Comparison of ENCODE assay signal across 14 cellular contexts in the genomic region with DNA sequence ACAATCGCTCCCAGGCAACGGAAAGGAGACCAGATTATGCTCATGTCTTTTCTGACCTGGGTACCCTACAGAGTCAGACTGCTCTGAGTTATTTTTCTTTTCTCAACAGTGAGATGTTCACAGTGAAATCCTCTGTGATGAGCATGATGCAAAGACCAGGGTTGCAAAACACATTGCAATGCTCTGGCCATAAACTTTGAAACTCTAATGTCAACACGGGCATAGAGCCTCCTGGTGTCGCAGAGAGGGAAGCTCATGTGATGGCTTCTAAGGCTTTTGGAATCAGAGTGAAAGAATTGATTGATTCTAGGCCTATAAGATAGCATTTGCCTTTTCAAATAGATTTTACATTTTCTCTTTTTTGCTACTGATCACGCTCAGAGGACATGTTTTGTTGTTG.
DNase-seq lines count a peak whose midpoint lies in the region; ATAC-seq, FAIRE-seq and TF ChIP-seq lines count a peak whose summit lies in the region.
"Had no signal": no experiment of that assay in that cellular context is flagged by ENCODE, and none has a peak within 500 bp of the region (broad histone marks: within the 10 kb centered on the region; RNA-seq: fewer than 3 reads in every experiment).

No MANE protein-coding gene starts in this region.

- H3K27ac Mint-ChIP-seq in nephron progenitor cell: no peak overlapping the region
- H3K27ac Mint-ChIP-seq in activated CD4-positive, alpha-beta T cell treated with anti-CD3 and anti-CD28 coated beads for 36 hours: no peak overlapping the region
- H3K27ac Mint-ChIP-seq in CD8-positive, alpha-beta T cell: no peak overlapping the region
- H3K27ac Mint-ChIP-seq: activated naive CD4-positive, alpha-beta T cell treated with anti-CD3 and anti-CD28 coated beads, Interleukin-2, amount 50 U/mL, for 24 hours; effector memory CD8-positive, alpha-beta T cell had no signal

- no peak for ATAC-seq in activated CD4-positive, alpha-beta T cell treated with anti-CD3 and anti-CD28 coated beads for 36 hours
- no peak for ATAC-seq in CD8-positive, alpha-beta T cell
- ATAC-seq: effector memory CD8-positive, alpha-beta T cell had no signal

- no peak overlapping the region for H3K4me3 Mint-ChIP-seq in nephron progenitor cell
- no peak overlapping the region for H3K4me3 Mint-ChIP-seq in activated CD4-positive, alpha-beta T cell treated with anti-CD3 and anti-CD28 coated beads for 36 hours
- H3K4me3 Mint-ChIP-seq in CD8-positive, alpha-beta T cell: no peak overlapping the region
- H3K4me3 Mint-ChIP-seq: activated naive CD4-positive, alpha-beta T cell treated with anti-CD3 and anti-CD28 coated beads, Interleukin-2, amount 50 U/mL, for 24 hours; effector memory CD8-positive, alpha-beta T cell had no signal

- H3F3A ChIP-seq in Loucy (ENCODE audit: low read depth): no peaks in the 10 kb centered on the region

- no peak overlapping the region for H3K4me3 ChIP-seq in Loucy (ENCODE audit: low read length, poor library complexity, severe bottlenecking)
- H3K4me3 ChIP-seq in choroid plexus epithelial cell (ENCODE audit: low read depth, low read length): no peak overlapping the region
- no peak overlapping the region for H3K4me3 ChIP-seq in kidney (ENCODE audit: low read length in 2 of 2)
- H3K4me3 ChIP-seq in CD8-positive, alpha-beta T cell (ENCODE audit: low read depth, low read length): no peak overlapping the region

- H3K27ac ChIP-seq in kidney (ENCODE audit: low read depth in 2 of 2, low read length in 2 of 2): no peak overlapping the region
- H3K27ac ChIP-seq in CD8-positive, alpha-beta T cell (ENCODE audit: low read depth, low read length): no peak overlapping the region

- no peak overlapping the region for H2AFZ ChIP-seq in Loucy (ENCODE audit: low read length)

- DNase-seq in EL: peak; percentile 56
- DNase-seq in choroid plexus epithelial cell (ENCODE audit: low read depth): peak; percentile 93
- DNase-seq in nephron progenitor cell: no peak
- no peak for DNase-seq in kidney
- DNase-seq in activated naive CD4-positive, alpha-beta T cell treated with Interleukin-2 at 50 U/mL for 16 hours: no peak
- DNase-seq in activated CD4-positive, alpha-beta T cell treated with anti-CD3 and anti-CD28 coated beads for 36 hours: no peak
- DNase-seq in CD8-positive, alpha-beta T cell: no peak
- DNase-seq: effector memory CD8-positive, alpha-beta T cell; islet precursor cell; KBM-7; NCI-H446; substantia nigra had no signal

- no peaks in the 10 kb centered on the region for H3K9me2 ChIP-seq in Loucy (replicated peaks; ENCODE audit: low read depth, low read length)

- CTCF ChIA-PET in activated CD4-positive, alpha-beta T cell treated with anti-CD3 and anti-CD28 coated beads for 36 hours (lab: Charles Lee): no interaction called here
- CTCF ChIA-PET in CD8-positive, alpha-beta T cell (lab: Charles Lee): no interaction called here

- intact Hi-C loops in kidney (cut with DNase I): no loop called here
- intact Hi-C loops in activated CD4-positive, alpha-beta T cell treated with anti-CD3 and anti-CD28 coated beads for 36 hours (cut with DNase I, micrococcal nuclease): no loop called here
- intact Hi-C loops in CD8-positive, alpha-beta T cell (cut with DNase I, micrococcal nuclease): no loop called here

- H3K36me3 ChIP-seq in Loucy (ENCODE audit: insufficient read depth, low read length) (no peaks in the 10 kb centered on the region), kidney (ENCODE audit: control insufficient read depth in 1 of 2, insufficient read depth in 2 of 2, low read length in 2 of 2) (no peaks in the 10 kb centered on the region)
- no peaks in the 10 kb centered on the region for H3K36me3 ChIP-seq in CD8-positive, alpha-beta T cell (ENCODE audit: insufficient read depth, low read length)

- POLR2A ChIA-PET in activated CD4-positive, alpha-beta T cell treated with anti-CD3 and anti-CD28 coated beads for 36 hours (lab: Charles Lee): no interaction called here
- POLR2A ChIA-PET in CD8-positive, alpha-beta T cell (lab: Charles Lee): no interaction called here

- H4K20me1 ChIP-seq in Loucy (ENCODE audit: insufficient read depth, low read length, poor library complexity, severe bottlenecking): no peaks in the 10 kb centered on the region

- no peaks in the 10 kb centered on the region for H3K9me3 ChIP-seq in Loucy (ENCODE audit: insufficient read depth, low read depth, low read length)
- no peaks in the 10 kb centered on the region for H3K9me3 ChIP-seq in kidney (ENCODE audit: control insufficient read depth in 1 of 2, low read length in 2 of 2)
- H3K9me3 ChIP-seq in CD8-positive, alpha-beta T cell (ENCODE audit: low read length): no peaks in the 10 kb centered on the region

- H3K36me3 Mint-ChIP-seq in nephron progenitor cell (ENCODE audit: low read depth): no peaks in the 10 kb centered on the region
- H3K36me3 Mint-ChIP-seq in activated CD4-positive, alpha-beta T cell treated with anti-CD3 and anti-CD28 coated beads for 36 hours (ENCODE audit: low read depth): no peaks in the 10 kb centered on the region
- no peaks in the 10 kb centered on the region for H3K36me3 Mint-ChIP-seq in CD8-positive, alpha-beta T cell
- H3K36me3 Mint-ChIP-seq: activated naive CD4-positive, alpha-beta T cell treated with anti-CD3 and anti-CD28 coated beads, Interleukin-2, amount 50 U/mL, for 24 hours had no signal

- no peak overlapping the region for H3K9ac ChIP-seq in Loucy (ENCODE audit: low read depth, low read length, poor library complexity, severe bottlenecking)
- no peak overlapping the region for H3K9ac ChIP-seq in kidney (ENCODE audit: low read length in 2 of 2)

- H3K4me1 ChIP-seq in Loucy (ENCODE audit: insufficient read depth, low read length, poor library complexity, severe bottlenecking): peaks cover 16% of the 10 kb centered on the region
- no peaks in the 10 kb centered on the region for H3K4me1 ChIP-seq in kidney (ENCODE audit: control insufficient read depth in 1 of 2, insufficient read depth in 1 of 2, low read depth in 1 of 2, low read length in 2 of 2)
- H3K4me1 ChIP-seq in CD8-positive, alpha-beta T cell (ENCODE audit: insufficient read depth, low read length): no peaks in the 10 kb centered on the region

- no peaks in the 10 kb centered on the region for H3K79me2 ChIP-seq in Loucy (ENCODE audit: insufficient read depth, low read length)

- H3K9me3 Mint-ChIP-seq in nephron progenitor cell: no peaks in the 10 kb centered on the region
- H3K9me3 Mint-ChIP-seq in activated CD4-positive, alpha-beta T cell treated with anti-CD3 and anti-CD28 coated beads for 36 hours (ENCODE audit: low read depth): peaks cover 2% of the 10 kb centered on the region
- peaks cover 2% of the 10 kb centered on the region for H3K9me3 Mint-ChIP-seq in CD8-positive, alpha-beta T cell
- H3K9me3 Mint-ChIP-seq: activated naive CD4-positive, alpha-beta T cell treated with anti-CD3 and anti-CD28 coated beads, Interleukin-2, amount 50 U/mL, for 24 hours had no signal

- TF ChIP-seq CTCF in Loucy (conservative IDR thresholded peaks at IDR 0.05; ENCODE audit: low read length): peak; percentile 52
- peak; percentile 87 for TF ChIP-seq CTCF in choroid plexus epithelial cell (conservative IDR thresholded peaks at IDR 0.05; ENCODE audit: low read depth, low read length)
- peak; percentile 19 for TF ChIP-seq CTCF in nephron progenitor cell (IDR thresholded peaks at IDR 0.05)
- TF ChIP-seq CTCF in kidney (IDR thresholded peaks at IDR 0.05; ENCODE audit: borderline replicate concordance, extremely low read depth, insufficient read depth): no peak
- no peak for TF ChIP-seq CTCF in CD8-positive, alpha-beta T cell (IDR thresholded peaks at IDR 0.05)

- no peaks in the 10 kb centered on the region for H3K27me3 ChIP-seq in Loucy (ENCODE audit: insufficient read depth, low read length, poor library complexity, severe bottlenecking)
- H3K27me3 ChIP-seq in CD8-positive, alpha-beta T cell (ENCODE audit: insufficient read depth, low read length): no peaks in the 10 kb centered on the region

- no peaks in the 10 kb centered on the region for H3K4me1 Mint-ChIP-seq in nephron progenitor cell
- H3K4me1 Mint-ChIP-seq in activated CD4-positive, alpha-beta T cell treated with anti-CD3 and anti-CD28 coated beads for 36 hours: no peaks in the 10 kb centered on the region
- no peaks in the 10 kb centered on the region for H3K4me1 Mint-ChIP-seq in CD8-positive, alpha-beta T cell (ENCODE audit: low read depth)
- H3K4me1 Mint-ChIP-seq: activated naive CD4-positive, alpha-beta T cell treated with anti-CD3 and anti-CD28 coated beads, Interleukin-2, amount 50 U/mL, for 24 hours had no signal

- H3K27me3 Mint-ChIP-seq in nephron progenitor cell (ENCODE audit: low read depth, poor library complexity): no peaks in the 10 kb centered on the region
- H3K27me3 Mint-ChIP-seq in activated CD4-positive, alpha-beta T cell treated with anti-CD3 and anti-CD28 coated beads for 36 hours: no peaks in the 10 kb centered on the region
- H3K27me3 Mint-ChIP-seq in CD8-positive, alpha-beta T cell (ENCODE audit: low read depth): no peaks in the 10 kb centered on the region
- H3K27me3 Mint-ChIP-seq: activated naive CD4-positive, alpha-beta T cell treated with anti-CD3 and anti-CD28 coated beads, Interleukin-2, amount 50 U/mL, for 24 hours; effector memory CD8-positive, alpha-beta T cell had no signal

- H3K4me2 ChIP-seq in Loucy (ENCODE audit: low read depth, low read length, poor library complexity, severe bottlenecking): no peak overlapping the region

- FAIRE-seq in kidney (lab: Jason Lieb, UNC): no peak

Comparison
In these comparisons a context has a peak if more than half of its experiments do, and no peak if none do; other contexts are left out.
1. DNase-seq: peak in EL (single experiment) and choroid plexus epithelial cell (single experiment); none in nephron progenitor cell (single experiment), kidney (single experiment), activated naive CD4-positive, alpha-beta T cell treated with Interleukin-2 at 50 U/mL for 16 hours (single experiment), activated CD4-positive, alpha-beta T cell treated with anti-CD3 and anti-CD28 coated beads for 36 hours (single experiment) and CD8-positive, alpha-beta T cell (0 of 7).
2. CTCF ChIP-seq: peak in Loucy (single experiment), choroid plexus epithelial cell (single experiment) and nephron progenitor cell (single experiment); none in kidney (single experiment) and CD8-positive, alpha-beta T cell (single experiment).